8 cellular contexts compared by ENCODE assay signal in the genomic region with DNA sequence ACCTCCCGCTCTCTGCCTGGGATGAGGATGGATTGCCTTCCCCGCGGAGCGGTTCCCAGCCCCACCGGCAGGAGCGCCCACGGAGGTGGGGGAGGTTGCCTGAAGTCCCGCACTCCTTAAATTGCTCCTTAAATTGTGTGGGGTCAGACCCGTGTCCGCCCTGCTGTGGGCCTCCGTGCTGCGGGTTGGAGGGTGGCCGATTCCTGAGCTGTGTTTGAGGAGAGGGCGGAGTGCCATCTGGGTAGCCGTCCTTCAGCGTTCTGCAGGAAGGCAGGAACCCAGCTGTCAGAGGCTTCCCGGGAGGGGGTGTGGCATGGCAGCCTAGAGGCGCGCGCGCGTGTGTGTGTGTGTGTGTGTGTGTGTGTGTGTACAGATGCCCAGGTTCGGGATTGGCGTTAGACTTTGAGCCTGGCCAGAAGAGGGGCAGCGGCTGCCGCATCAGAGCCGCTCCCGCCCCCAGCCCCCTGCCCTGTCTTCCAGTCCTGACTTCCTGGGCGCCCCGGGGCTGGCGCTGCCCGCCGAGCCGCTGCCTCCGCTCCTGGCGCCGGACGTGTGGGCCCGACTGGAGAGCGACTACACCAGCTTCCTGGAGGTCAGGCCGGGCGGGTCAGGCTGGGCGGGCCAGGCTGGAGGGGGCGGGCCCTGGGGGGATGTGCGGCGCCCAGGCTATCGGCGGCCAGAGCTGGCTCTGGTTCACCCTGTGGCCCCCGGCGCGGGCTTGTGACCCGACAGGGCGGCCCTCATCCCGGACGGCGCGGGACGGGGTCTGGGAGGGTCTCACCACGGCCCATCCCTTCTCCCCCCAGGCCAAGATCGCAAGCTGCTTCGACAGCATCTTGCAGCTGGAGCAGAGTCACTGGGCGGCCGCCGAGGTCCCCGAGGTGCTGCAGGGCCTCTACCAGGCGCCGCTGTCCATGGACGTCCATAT. TPM values are rescaled to one million over a fixed set of nuclear protein-coding genes. Genes with fewer than 3 reads are reported as not detected.
DNase-seq lines count a peak whose midpoint lies in the region; TF ChIP-seq lines count a peak whose summit lies in the region.

No MANE protein-coding gene starts in this region.

- peaks cover 15% of the 10 kb centered on the region for H3K4me1 Mint-ChIP-seq in HFFc6 (ENCODE audit: low read depth)
- H3K4me1 Mint-ChIP-seq in neural progenitor cell = peaks cover 12% of the 10 kb centered on the region

- no peaks in the 10 kb centered on the region for H4K20me1 ChIP-seq in neural progenitor cell (ENCODE audit: low read depth)

- peaks cover 13% of the 10 kb centered on the region for H3K4me1 ChIP-seq in neural progenitor cell

- TF ChIP-seq CTCF in AG04450 (IDR thresholded peaks at IDR 0.05; ENCODE audit: low read depth, low read length) = peak; percentile 49
- TF ChIP-seq CTCF in HFFc6 (IDR thresholded peaks at IDR 0.05) = peak; percentile 58
- TF ChIP-seq CTCF in RWPE1 (conservative IDR thresholded peaks at IDR 0.05; ENCODE audit: low read depth) = no peak; the same call in 1 of the 2 replicates
- peak; percentile 12 for TF ChIP-seq CTCF in fibroblast of mammary gland (conservative IDR thresholded peaks at IDR 0.05; ENCODE audit: control insufficient read depth, insufficient read depth, low read depth, low read length)
- no peak for TF ChIP-seq CTCF in neural progenitor cell (IDR thresholded peaks at IDR 0.05)

- DNase-seq in AG04450 (ENCODE audit: low read depth, low spot score) = no peak
- peak; percentile 50 for DNase-seq in HFFc6
- DNase-seq in RWPE1 (ENCODE audit: low spot score) = peak; percentile 52
- peak; percentile 40 for DNase-seq in fibroblast of mammary gland (ENCODE audit: low read depth)
- no peak for DNase-seq in NK-92 (lab: John Stamatoyannopoulos, UW; ENCODE audit: unreplicated experiment)
- DNase-seq in neural progenitor cell (ENCODE audit: low spot score) = no peak
- DNase-seq in inferior parietal cortex (ENCODE audit: extremely low spot score) = no peak

- no peaks in the 10 kb centered on the region for H3K79me2 ChIP-seq in neural progenitor cell (ENCODE audit: low read depth)

- H3K27ac ChIP-seq in AG04450 (ENCODE audit: low read depth, low read length) = no peak overlapping the region
- no peak overlapping the region for H3K27ac ChIP-seq in RWPE1
- H3K27ac ChIP-seq in skin epidermis = no peak overlapping the region
- H3K27ac ChIP-seq in neural progenitor cell = no peak overlapping the region

- no peaks in the 10 kb centered on the region for H3K36me3 ChIP-seq in neural progenitor cell

- POLR2A ChIA-PET in AG04450 (lab: Yijun Ruan, JAX) (no interaction called here), RWPE1 (lab: Yijun Ruan, JAX; ENCODE audit: low non-redundant PET) (interaction anchor here (0.9 kb wide), 1 partner anchor 231 kb away, joined by 3 read pairs; a partner anchor contains a TSS)

- CTCF ChIA-PET in AG04450 (lab: Charles Lee) = interaction anchor here (0.6 to 5.0 kb wide), 14 partner anchors 8 to 188 kb away, joined by 3 to 68 read pairs (median 8); a partner anchor contains a TSS
- CTCF ChIA-PET in RWPE1 (lab: Yijun Ruan, JAX) = interaction anchor here (0.6 to 4.3 kb wide), 13 partner anchors 15 to 1561 kb away, joined by 3 to 69 read pairs (median 5); a partner anchor contains a TSS

- H3K9me3 Mint-ChIP-seq in HFFc6 = no peaks in the 10 kb centered on the region
- H3K9me3 Mint-ChIP-seq in neural progenitor cell = no peaks in the 10 kb centered on the region

- H3K4me3 Mint-ChIP-seq in HFFc6 = peak overlapping the region; percentile 63
- no peak overlapping the region for H3K4me3 Mint-ChIP-seq in neural progenitor cell

- H3K27ac Mint-ChIP-seq in HFFc6 (no peak overlapping the region), neural progenitor cell (no peak overlapping the region)

- no peaks in the 10 kb centered on the region for H3F3A ChIP-seq in neural progenitor cell (ENCODE audit: low read depth)

- H3K27me3 Mint-ChIP-seq in HFFc6 (ENCODE audit: insufficient read depth) (peaks cover 13% of the 10 kb centered on the region), neural progenitor cell (ENCODE audit: insufficient read depth, low read depth) (peaks cover 29% of the 10 kb centered on the region)

- H3K4me3 ChIP-seq in AG04450 (ENCODE audit: low read depth, low read length) (no peak overlapping the region), fibroblast of mammary gland (ENCODE audit: control insufficient read depth, low read depth, low read length) (no peak overlapping the region), skin epidermis (peak overlapping the region in 4 of 7 experiments; percentile 1 to 26 (median 16)), neural progenitor cell (no peak overlapping the region)

- H3K27me3 ChIP-seq in AG04450 (ENCODE audit: control insufficient read depth, insufficient read depth, low read length) (peaks cover 32% of the 10 kb centered on the region), neural progenitor cell (peaks cover 32% of the 10 kb centered on the region)

- H2AFZ ChIP-seq in neural progenitor cell (replicated peaks) = no peak overlapping the region

- no peak overlapping the region for H3K9ac ChIP-seq in neural progenitor cell

- no peak overlapping the region for H3K4me2 ChIP-seq in neural progenitor cell

- H3K36me3 Mint-ChIP-seq in HFFc6 (ENCODE audit: low read depth) (no peaks in the 10 kb centered on the region), neural progenitor cell (no peaks in the 10 kb centered on the region)

- no peaks in the 10 kb centered on the region; the same call in 1 of the 2 replicates for H3K9me3 ChIP-seq in AG04450 (ENCODE audit: control insufficient read depth, insufficient read depth, low read length)
- H3K9me3 ChIP-seq in neural progenitor cell (ENCODE audit: low read depth) = no peaks in the 10 kb centered on the region

RNA-seq across cellular contexts. Expression of a gene that starts 9.2 kb away (rescaled TPM):
- not detected in 2 replicates for polyA plus RNA-seq in AG04450 (2011; rRNA removed)
- 0.37 TPM in 1 of 2 replicates, not detected in the other for polyA minus RNA-seq in AG04450 (2011; rRNA and poly(A)+ RNA removed)
- total RNA-seq in HFFc6 (2021; fragmentation: NEBNext Ultra II Directional; extraction: Animal tissue kit (Norgen Biotek cat#: 25700)) = under 1 TPM in 1 of 6 experiments, not detected in 5; 0.45 TPM
- not detected in 2 replicates for total RNA-seq in neural progenitor cell (ENCODE audit: low replicate concordance)

RNA-seq across cellular contexts. Expression of a gene that starts 19.5 kb away (rescaled TPM):
- polyA plus RNA-seq in AG04450 (2011; rRNA removed) = 15.3 and 20.2 TPM in 2 replicates
- 14.6 and 24.9 TPM in 2 replicates for polyA minus RNA-seq in AG04450 (2011; rRNA and poly(A)+ RNA removed)
- 10 to 100 TPM; 44.7 to 59.6 (median 46.4) TPM for total RNA-seq in HFFc6 (2021; fragmentation: NEBNext Ultra II Directional; extraction: Animal tissue kit (Norgen Biotek cat#: 25700))
- total RNA-seq in neural progenitor cell (ENCODE audit: low replicate concordance) = 5.3 and 14.0 TPM in 2 replicates

RNA-seq across cellular contexts. Expression of a gene that starts 19.7 kb away (rescaled TPM):
- not detected in 2 replicates for polyA plus RNA-seq in AG04450 (2011; rRNA removed)
- polyA minus RNA-seq in AG04450 (2011; rRNA and poly(A)+ RNA removed) = not detected in 2 replicates
- total RNA-seq in HFFc6 (2021; fragmentation: NEBNext Ultra II Directional; extraction: Animal tissue kit (Norgen Biotek cat#: 25700)) = not detected
- total RNA-seq in neural progenitor cell (ENCODE audit: low replicate concordance) = not detected in 2 replicates

RNA-seq across cellular contexts. Expression of a gene that starts 46.4 kb away (rescaled TPM):
- polyA plus RNA-seq in AG04450 (2011; rRNA removed) = 57.0 and 66.8 TPM in 2 replicates
- polyA minus RNA-seq in AG04450 (2011; rRNA and poly(A)+ RNA removed) = 109 and 133 TPM in 2 replicates
- total RNA-seq in HFFc6 (2021; fragmentation: NEBNext Ultra II Directional; extraction: Animal tissue kit (Norgen Biotek cat#: 25700)) = 10 to 100 TPM; 73.7 to 85.1 (median 79.9) TPM
- 48.2 and 78.7 TPM in 2 replicates for total RNA-seq in neural progenitor cell (ENCODE audit: low replicate concordance)

Comparison
In these comparisons a context has a peak if more than half of its experiments do, and no peak if none do; other contexts are left out.
1. DNase-seq: peak in HFFc6 (single experiment), RWPE1 (single experiment) and fibroblast of mammary gland (single experiment); none in AG04450 (single experiment), NK-92 (single experiment), neural progenitor cell (single experiment) and inferior parietal cortex (single experiment).
2. H3K4me3 ChIP-seq: peak in skin epidermis (4 of 7); none in AG04450 (single experiment), fibroblast of mammary gland (single experiment) and neural progenitor cell (single experiment).
3. CTCF ChIP-seq: peak in AG04450 (single experiment), HFFc6 (single experiment) and fibroblast of mammary gland (single experiment); none in RWPE1 (single experiment) and neural progenitor cell (single experiment).